19 cellular contexts compared by ENCODE assay signal in genomic region chr4:15018389-15018788, GRCh38. TPM values are rescaled to one million over a fixed set of nuclear protein-coding genes. Genes with fewer than 3 reads are reported as not detected.
DNase-seq lines count a peak whose midpoint lies in the region; ATAC-seq, FAIRE-seq and TF ChIP-seq lines count a peak whose summit lies in the region.
"Had no signal": no experiment of that assay in that cellular context is flagged by ENCODE, and none has a peak within 500 bp of the region (broad histone marks: within the 10 kb centered on the region; RNA-seq: fewer than 3 reads in every experiment).

No MANE protein-coding gene starts in this region.

- no peaks in the 10 kb centered on the region for H3K9me3 Mint-ChIP-seq in activated CD4-positive, alpha-beta T cell treated with anti-CD3 and anti-CD28 coated beads for 36 hours (ENCODE audit: low read depth)
- no peaks in the 10 kb centered on the region for H3K9me3 Mint-ChIP-seq in activated naive CD8-positive, alpha-beta T cell (ENCODE audit: low read depth)
- H3K9me3 Mint-ChIP-seq: CD14-positive monocyte; endodermal cell; nephron progenitor cell; stimulated activated memory B cell treated with anti-CD40 and anti-IgM and Interleukin-4, amounts not matched to agents 10 μg/mL and 1 μg/mL and 100 μg/mL, for 72 hours had no signal

- intact Hi-C loops in activated CD4-positive, alpha-beta T cell treated with anti-CD3 and anti-CD28 coated beads for 36 hours (cut with DNase I, micrococcal nuclease), result no loop called here
- intact Hi-C loops in lower leg skin (cut with DNase I; ENCODE audit: low total_unique reads), result no loop called here

- H3K4me3 ChIP-seq in small intestine (ENCODE audit: low read depth in 1 of 2, low read length in 2 of 2) (no peak overlapping the region), lower leg skin (ENCODE audit: low read depth, poor library complexity, severe bottlenecking) (no peak overlapping the region)
- H3K4me3 ChIP-seq: upper lobe of left lung had no signal

- no peak for TF ChIP-seq CTCF in lower leg skin (IDR thresholded peaks at IDR 0.05)

- H3K9me3 ChIP-seq in small intestine (ENCODE audit: control insufficient read depth, low read depth), result no peaks in the 10 kb centered on the region
- H3K9me3 ChIP-seq: upper lobe of left lung had no signal

- peak; percentile 61 for FAIRE-seq in small intestine (lab: Jason Lieb, UNC)

- peaks cover 45% of the 10 kb centered on the region for H3K4me1 Mint-ChIP-seq in activated CD4-positive, alpha-beta T cell treated with anti-CD3 and anti-CD28 coated beads for 36 hours
- peaks cover 37% of the 10 kb centered on the region for H3K4me1 Mint-ChIP-seq in activated naive CD8-positive, alpha-beta T cell (ENCODE audit: low read depth)
- H3K4me1 Mint-ChIP-seq: endodermal cell, nephron progenitor cell had no signal

- no peak for DNase-seq in activated CD4-positive, alpha-beta T cell treated with anti-CD3 and anti-CD28 coated beads for 36 hours
- DNase-seq in activated CD4-positive, alpha-beta T cell treated with anti-CD3 and anti-CD28 coated beads for 48 hours, result no peak
- DNase-seq in MV-4-11 (lab: John Stamatoyannopoulos, UW) (peak; percentile 23), small intestine (no peak), SKM-1 treated with dmso at 0.1 percent for 144 hours (lab: John Stamatoyannopoulos, UW; ENCODE audit: unreplicated experiment) (no peak), lower leg skin (ENCODE audit: low spot score in 2 of 2) (no peak)
- no peak for DNase-seq in stimulated activated naive CD4-positive, alpha-beta T cell treated with Interleukin-2 at 50 U/mL for 16 hours (lab: John Stamatoyannopoulos, UW)
- DNase-seq: activated CD4-positive, alpha-beta T cell treated with anti-CD3 and anti-CD28 coated beads for 1 hour; endodermal cell; kidney glomerular epithelial cell; NCI-H2029 treated with DMSO at 0.1 percent for 48 hours; NCI-H510A; nephron progenitor cell; SHP77 treated with DMSO at 0.1 percent for 48 hours; upper lobe of left lung had no signal

- H3K4me3 Mint-ChIP-seq in activated CD4-positive, alpha-beta T cell treated with anti-CD3 and anti-CD28 coated beads for 36 hours, result no peak overlapping the region
- no peak overlapping the region for H3K4me3 Mint-ChIP-seq in activated naive CD8-positive, alpha-beta T cell
- H3K4me3 Mint-ChIP-seq: CD14-positive monocyte; endodermal cell; nephron progenitor cell; stimulated activated memory B cell treated with anti-CD40 and anti-IgM and Interleukin-4, amounts not matched to agents 10 μg/mL and 1 μg/mL and 100 μg/mL, for 72 hours had no signal

- POLR2A ChIA-PET in activated CD4-positive, alpha-beta T cell treated with anti-CD3 and anti-CD28 coated beads for 36 hours (lab: Charles Lee), result interaction anchor here (0.7 kb wide), 1 partner anchor 172 kb away, joined by 8 read pairs; no protein-coding TSS in a partner anchor

- H3K27me3 ChIP-seq in small intestine (ENCODE audit: control insufficient read depth in 2 of 2, insufficient read depth in 2 of 2, low read length in 2 of 2), result no peaks in the 10 kb centered on the region
- H3K27me3 ChIP-seq: upper lobe of left lung had no signal

- H3K36me3 ChIP-seq in small intestine (ENCODE audit: control insufficient read depth in 2 of 2, insufficient read depth in 2 of 2, low read length in 2 of 2), result peaks cover 0 to 7% of the 10 kb centered on the region in 2 donors

- H3K27ac ChIP-seq in small intestine (ENCODE audit: low read depth in 1 of 2, low read length in 1 of 2), result no peak overlapping the region
- H3K27ac ChIP-seq: 22Rv1 had no signal

- peaks cover 17% of the 10 kb centered on the region for H3K36me3 Mint-ChIP-seq in activated CD4-positive, alpha-beta T cell treated with anti-CD3 and anti-CD28 coated beads for 36 hours (ENCODE audit: low read depth)
- H3K36me3 Mint-ChIP-seq in activated naive CD8-positive, alpha-beta T cell, result no peaks in the 10 kb centered on the region

- ATAC-seq in activated CD4-positive, alpha-beta T cell treated with anti-CD3 and anti-CD28 coated beads for 36 hours, result peak; percentile 33
- ATAC-seq: stimulated activated memory B cell treated with anti-CD40 and anti-IgM and Interleukin-4, amounts not matched to agents 10 μg/mL and 1 μg/mL and 100 μg/mL, for 72 hours had no signal

- CTCF ChIA-PET in activated CD4-positive, alpha-beta T cell treated with anti-CD3 and anti-CD28 coated beads for 36 hours (lab: Charles Lee), result interaction anchor here (0.7 kb wide), 1 partner anchor 157 kb away, joined by 3 read pairs; no protein-coding TSS in a partner anchor

- H3K27ac Mint-ChIP-seq in activated CD4-positive, alpha-beta T cell treated with anti-CD3 and anti-CD28 coated beads for 36 hours, result no peak overlapping the region
- H3K27ac Mint-ChIP-seq in activated naive CD8-positive, alpha-beta T cell, result peak overlapping the region; percentile 51
- H3K27ac Mint-ChIP-seq: CD14-positive monocyte; endodermal cell; nephron progenitor cell; stimulated activated memory B cell treated with anti-CD40 and anti-IgM and Interleukin-4, amounts not matched to agents 10 μg/mL and 1 μg/mL and 100 μg/mL, for 72 hours had no signal

- H3K27me3 Mint-ChIP-seq in activated CD4-positive, alpha-beta T cell treated with anti-CD3 and anti-CD28 coated beads for 36 hours, result no peaks in the 10 kb centered on the region
- H3K27me3 Mint-ChIP-seq in activated naive CD8-positive, alpha-beta T cell, result no peaks in the 10 kb centered on the region
- H3K27me3 Mint-ChIP-seq: stimulated activated memory B cell treated with anti-CD40 and anti-IgM and Interleukin-4, amounts not matched to agents 10 μg/mL and 1 μg/mL and 100 μg/mL, for 72 hours had no signal

- no peak for TF ChIP-seq POLR2A in lower leg skin (IDR thresholded peaks at IDR 0.05)

- H3K4me1 ChIP-seq in small intestine (ENCODE audit: control insufficient read depth in 2 of 2, insufficient read depth in 1 of 2, low read depth in 1 of 2, low read length in 1 of 2), result peaks cover 0 to 2% of the 10 kb centered on the region in 2 donors

RNA-seq across cellular contexts. Expression of gene CPEB2, which starts 16.1 kb away (rescaled TPM):
- 1 to 10 TPM; 6.7 TPM for total RNA-seq in activated CD4-positive, alpha-beta T cell treated with anti-CD3 and anti-CD28 coated beads for 36 hours
- polyA plus RNA-seq in small intestine, result 1 to 10 TPM; 5.4 to 9.4 (median 7.3) TPM
- total RNA-seq in lower leg skin, result 10 to 100 TPM; 45.3 to 61.1 (median 52.8) TPM

Comparison
In these comparisons a context has a peak if more than half of its experiments do, and no peak if none do; other contexts are left out.
1. RNA of gene CPEB2, which starts 16.1 kb away (total RNA-seq): 45.3 to 61.1 TPM in lower leg skin; 6.7 TPM in activated CD4-positive, alpha-beta T cell treated with anti-CD3 and anti-CD28 coated beads for 36 hours; every median in the first group is over 4 times any median in the second.